Comparison of ENCODE assay signal across 10 cellular contexts in genomic region chr9:8889100-8889499, GRCh38.
"Had no signal": no experiment of that assay in that cellular context is flagged by ENCODE, and none has a peak within 500 bp of the region (broad histone marks: within the 10 kb centered on the region; RNA-seq: fewer than 3 reads in every experiment).

No MANE protein-coding gene starts in this region.

- ATAC-seq: GM23338, HCT116 had no signal

- H3K9ac ChIP-seq: GM23248 had no signal

- H3K27ac ChIP-seq: GM23248 had no signal

- DNase-seq: GM23248, GOT3, H7, H9, HCEC 1CT, HFFc6 had no signal

- H3K4me1 ChIP-seq: HAP-1 had no signal

- H3K36me3 ChIP-seq: HAP-1 had no signal

- H2AFZ ChIP-seq: GM23248, GM23338 had no signal

- FAIRE-seq: H54 had no signal

- H3K4me3 ChIP-seq: GM23248, GM23338, HAP-1 had no signal

- H3K9me3 ChIP-seq: HAP-1 had no signal

- H3K4me2 ChIP-seq: GM23338 had no signal
